31 cellular contexts compared by ENCODE assay signal in the genomic region with DNA sequence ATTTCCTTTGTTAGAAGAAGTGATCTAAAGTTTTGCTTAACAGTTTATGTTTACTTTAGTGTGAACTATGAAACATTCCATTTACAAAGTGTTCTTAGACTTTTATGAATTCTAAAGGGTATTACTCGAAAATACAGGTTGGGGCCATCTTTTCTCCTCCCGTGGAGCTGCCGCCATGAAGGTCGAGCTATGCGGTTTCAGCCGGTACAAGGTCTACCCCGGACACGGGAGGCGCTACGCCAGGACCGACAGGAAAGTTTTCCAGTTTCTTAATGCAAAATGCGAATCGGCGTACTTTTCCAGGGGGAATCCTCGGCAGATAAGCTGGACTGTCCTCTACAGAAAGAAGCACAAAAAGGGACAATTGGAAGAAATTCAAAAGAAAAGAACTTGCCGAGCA.
"Had no signal": no experiment of that assay in that cellular context is flagged by ENCODE, and none has a peak within 500 bp of the region (broad histone marks: within the 10 kb centered on the region; RNA-seq: fewer than 3 reads in every experiment).

No MANE protein-coding gene starts in this region.

- H3K9me3 ChIP-seq: adrenal gland, body of pancreas, esophagus squamous epithelium, gastroesophageal sphincter, heart right ventricle had no signal

- ATAC-seq: activated CD4-positive, CD25-positive, alpha-beta regulatory T cell treated with anti-CD3 and anti-CD28 coated beads, Interleukin-2, amount 50 U/mL, for 24 hours; activated CD8-positive, alpha-beta memory T cell treated with anti-CD3 and anti-CD28 coated beads, Interleukin-2, amount 10 ng/mL, durations not matched to agents 7 days and 5 days; activated CD8-positive, alpha-beta T cell treated with anti-CD3 and anti-CD28 coated beads, Interleukin-2, amount 10 ng/mL, durations not matched to agents 7 days and 5 days; activated naive CD8-positive, alpha-beta T cell treated with anti-CD3 and anti-CD28 coated beads, Interleukin-2, amount 50 U/mL, for 24 hours; body of pancreas; effector memory CD8-positive, alpha-beta T cell; gastroesophageal sphincter; heart right ventricle had no signal

- H3K4me3 Mint-ChIP-seq: activated B cell treated with CpG ODN at 0.5 μM for 24 hours; activated CD4-positive, alpha-beta memory T cell treated with anti-CD3 and anti-CD28 coated beads for 36 hours; activated CD8-positive, alpha-beta memory T cell treated with anti-CD3 and anti-CD28 coated beads, Interleukin-2, amount 10 ng/mL, durations not matched to agents 7 days and 5 days; activated CD8-positive, alpha-beta T cell treated with anti-CD3 and anti-CD28 coated beads, Interleukin-2, amount 10 ng/mL, durations not matched to agents 7 days and 5 days; activated naive CD4-positive, alpha-beta T cell treated with anti-CD3 and anti-CD28 coated beads for 36 hours; activated naive CD4-positive, alpha-beta T cell treated with anti-CD3 and anti-CD28 coated beads, Interleukin-2, amount 50 U/mL, for 24 hours; activated naive CD8-positive, alpha-beta T cell treated with anti-CD3 and anti-CD28 coated beads for 36 hours; activated naive CD8-positive, alpha-beta T cell treated with anti-CD3 and anti-CD28 coated beads, Interleukin-2, amount 50 U/mL, for 24 hours; activated T-helper 1 cell treated with anti-CD3 and anti-CD28 coated beads, Interleukin-12 subunit alpha, Interleukin-12 subunit beta, Interleukin-2, Interleukin-4 antibody, amounts not matched to agents 30 ng/mL and 10 ng/mL and 1 ng/mL, durations not matched to agents 14 hours and 24 hours and 36 hours; effector memory CD8-positive, alpha-beta T cell had no signal

- H3K4me3 ChIP-seq: adrenal gland, body of pancreas, esophagus squamous epithelium, gastroesophageal sphincter, heart right ventricle had no signal

- DNase-seq: activated B cell treated with CpG ODN at 0.5 μM for 24 hours; activated CD4-positive, alpha-beta memory T cell treated with anti-CD3 and anti-CD28 coated beads for 36 hours; activated CD4-positive, alpha-beta T cell treated with anti-CD3 and anti-CD28 coated beads for 48 hours; activated CD8-positive, alpha-beta memory T cell treated with anti-CD3 and anti-CD28 coated beads, Interleukin-2, amount 10 ng/mL, durations not matched to agents 7 days and 5 days; activated CD8-positive, alpha-beta memory T cell treated with anti-CD3 and anti-CD28 coated beads, Interleukin-2, amount 50 U/mL, for 4 hours; activated CD8-positive, alpha-beta T cell treated with anti-CD3 and anti-CD28 coated beads, Interleukin-2, amount 10 ng/mL, durations not matched to agents 7 days and 5 days; activated effector memory CD4-positive, alpha-beta T cell treated with anti-CD3 and anti-CD28 coated beads, Interleukin-2, amount 50 U/mL, for 16 hours; activated naive CD4-positive, alpha-beta T cell treated with anti-CD3 and anti-CD28 coated beads for 36 hours; activated naive CD8-positive, alpha-beta T cell treated with anti-CD3 and anti-CD28 coated beads for 36 hours; activated naive CD8-positive, alpha-beta T cell treated with anti-CD3 and anti-CD28 coated beads, Interleukin-2, amount 50 U/mL, for 24 hours; activated T-cell treated with anti-CD3 and anti-CD28 coated beads, Interleukin-2, amount 50 U/mL, for 1 hour; activated T-cell treated with anti-CD3 and anti-CD28 coated beads, Interleukin-2, amount 50 U/mL, for 48 hours; adrenal gland; amygdala; aorta; body of pancreas; caudate nucleus; cortex of kidney; dermis blood vessel endothelial cell; effector CD4-positive, alpha-beta T cell; effector memory CD8-positive, alpha-beta T cell; esophagus squamous epithelium; foreskin melanocyte; heart right ventricle; T-helper 2 cell had no signal

- H3K27me3 Mint-ChIP-seq: activated B cell treated with CpG ODN at 0.5 μM for 24 hours; activated CD4-positive, alpha-beta memory T cell treated with anti-CD3 and anti-CD28 coated beads for 36 hours; activated CD8-positive, alpha-beta memory T cell treated with anti-CD3 and anti-CD28 coated beads, Interleukin-2, amount 10 ng/mL, durations not matched to agents 7 days and 5 days; activated naive CD4-positive, alpha-beta T cell treated with anti-CD3 and anti-CD28 coated beads, Interleukin-2, amount 50 U/mL, for 24 hours; activated naive CD8-positive, alpha-beta T cell treated with anti-CD3 and anti-CD28 coated beads for 36 hours; activated naive CD8-positive, alpha-beta T cell treated with anti-CD3 and anti-CD28 coated beads, Interleukin-2, amount 50 U/mL, for 24 hours; effector memory CD8-positive, alpha-beta T cell had no signal

- H3K27ac ChIP-seq: adrenal gland, body of pancreas, esophagus squamous epithelium, gastroesophageal sphincter, heart right ventricle, VCaP had no signal

- H3K36me3 ChIP-seq: adrenal gland, esophagus squamous epithelium, gastroesophageal sphincter, heart right ventricle had no signal

- H3K27ac Mint-ChIP-seq: activated B cell treated with CpG ODN at 0.5 μM for 24 hours; activated CD4-positive, alpha-beta memory T cell treated with anti-CD3 and anti-CD28 coated beads for 36 hours; activated CD8-positive, alpha-beta memory T cell treated with anti-CD3 and anti-CD28 coated beads, Interleukin-2, amount 10 ng/mL, durations not matched to agents 7 days and 5 days; activated CD8-positive, alpha-beta T cell treated with anti-CD3 and anti-CD28 coated beads, Interleukin-2, amount 10 ng/mL, durations not matched to agents 7 days and 5 days; activated naive CD4-positive, alpha-beta T cell treated with anti-CD3 and anti-CD28 coated beads for 36 hours; activated naive CD4-positive, alpha-beta T cell treated with anti-CD3 and anti-CD28 coated beads, Interleukin-2, amount 50 U/mL, for 24 hours; activated naive CD8-positive, alpha-beta T cell treated with anti-CD3 and anti-CD28 coated beads for 36 hours; activated naive CD8-positive, alpha-beta T cell treated with anti-CD3 and anti-CD28 coated beads, Interleukin-2, amount 50 U/mL, for 24 hours; activated T-helper 1 cell treated with anti-CD3 and anti-CD28 coated beads, Interleukin-12 subunit alpha, Interleukin-12 subunit beta, Interleukin-2, Interleukin-4 antibody, amounts not matched to agents 30 ng/mL and 10 ng/mL and 1 ng/mL, durations not matched to agents 14 hours and 24 hours and 36 hours; activated T-helper 2 cell treated with anti-CD3 and anti-CD28 coated beads, Interferon-gamma antibody, Interleukin-2, Interleukin-4, amounts not matched to agents 10 μg/mL and 5 μg/mL and 100 μg/mL, durations not matched to agents 14 hours and 24 hours and 36 hours; effector memory CD8-positive, alpha-beta T cell had no signal

- H3K27me3 ChIP-seq: adrenal gland, body of pancreas, esophagus squamous epithelium, gastroesophageal sphincter, heart right ventricle had no signal

- H3K9me3 Mint-ChIP-seq: activated B cell treated with CpG ODN at 0.5 μM for 24 hours; activated naive CD4-positive, alpha-beta T cell treated with anti-CD3 and anti-CD28 coated beads for 36 hours; activated naive CD4-positive, alpha-beta T cell treated with anti-CD3 and anti-CD28 coated beads, Interleukin-2, amount 50 U/mL, for 24 hours; activated naive CD8-positive, alpha-beta T cell treated with anti-CD3 and anti-CD28 coated beads, Interleukin-2, amount 50 U/mL, for 24 hours; activated T-helper 1 cell treated with anti-CD3 and anti-CD28 coated beads, Interleukin-12 subunit alpha, Interleukin-12 subunit beta, Interleukin-2, Interleukin-4 antibody, amounts not matched to agents 30 ng/mL and 10 ng/mL and 1 ng/mL, durations not matched to agents 14 hours and 24 hours and 36 hours; effector memory CD8-positive, alpha-beta T cell had no signal
